ENCODE assay signal across 8 cellular contexts in genomic region chr19:11434703-11435056, GRCh38. TPM values are rescaled to one million over a fixed set of nuclear protein-coding genes. Genes with fewer than 3 reads are reported as not detected.
DNase-seq lines count a peak whose midpoint lies in the region; ATAC-seq and TF ChIP-seq lines count a peak whose summit lies in the region.

No MANE protein-coding gene starts in this region.

- no peaks in the 10 kb centered on the region for H3K36me3 ChIP-seq in mucosa of stomach (ENCODE audit: control insufficient read depth, insufficient read depth, low read length)

- H3K9me3 Mint-ChIP-seq in brain: no peaks in the 10 kb centered on the region

- in situ Hi-C loops in G401 (cut with HindIII; ENCODE audit: low sequenced_read_pairs): no loop called here

- ATAC-seq in GM19351 (IDR thresholded peaks at IDR 0.05; ENCODE audit: unreplicated experiment) (peak; percentile 3), HG03175 (IDR thresholded peaks at IDR 0.05; ENCODE audit: unreplicated experiment) (peak; percentile 14)

- H3K9ac ChIP-seq in mucosa of stomach (ENCODE audit: low read length): peak overlapping the region; percentile 38

- no peak for TF ChIP-seq CTCF in brain (conservative IDR thresholded peaks at IDR 0.05)

- no peak for DNase-seq in G401 (ENCODE audit: low spot score)
- DNase-seq in NCI-H1694 (lab: John Stamatoyannopoulos, UW): no peak
- DNase-seq in NCI-H1417 (lab: John Stamatoyannopoulos, UW): no peak
- no peak for DNase-seq in SHP77 treated with DMSO at 0.1 percent for 48 hours (lab: John Stamatoyannopoulos, UW)

- peak overlapping the region; percentile 72 for H3K4me3 ChIP-seq in mucosa of stomach (ENCODE audit: low read length)

- peaks cover 10% of the 10 kb centered on the region for H3K27me3 Mint-ChIP-seq in brain

- H3K36me3 Mint-ChIP-seq in brain: peaks cover 34% of the 10 kb centered on the region

- no peaks in the 10 kb centered on the region for H3K27me3 ChIP-seq in mucosa of stomach (ENCODE audit: control insufficient read depth, insufficient read depth, low read length)

- peaks cover 13% of the 10 kb centered on the region for H3K4me1 ChIP-seq in mucosa of stomach (ENCODE audit: control insufficient read depth, insufficient read depth, low read length)

- H3K9me3 ChIP-seq in mucosa of stomach (ENCODE audit: control insufficient read depth, low read length): no peaks in the 10 kb centered on the region

- peaks cover 33% of the 10 kb centered on the region for H3K4me1 Mint-ChIP-seq in brain

- H3K27ac Mint-ChIP-seq in brain: peak overlapping the region; percentile 95 to 100 (median 98)

- peak overlapping the region; percentile 97 to 100 (median 99) for H3K4me3 Mint-ChIP-seq in brain

RNA-seq across cellular contexts. Expression of gene ODAD3, which starts 0.2 kb away (rescaled TPM):
- polyA plus RNA-seq in brain (ENCODE audit: insufficient read depth, low read depth, low replicate concordance): 7.7 TPM
- 1.7 and 6.1 TPM in 2 replicates for total RNA-seq in G401 (2014; rRNA removed; shearing (Covaris generic))

RNA-seq across cellular contexts. Expression of gene PRKCSH, which starts 0.8 kb away (rescaled TPM):
- polyA plus RNA-seq in brain (ENCODE audit: insufficient read depth, low read depth, low replicate concordance): 525 TPM
- total RNA-seq in G401 (2014; rRNA removed; shearing (Covaris generic)): 116 and 141 TPM in 2 replicates

RNA-seq across cellular contexts. Expression of gene RGL3, which starts 15.6 kb away (rescaled TPM):
- polyA plus RNA-seq in brain (ENCODE audit: insufficient read depth, low read depth, low replicate concordance): 17.6 TPM
- not detected in 2 replicates for total RNA-seq in G401 (2014; rRNA removed; shearing (Covaris generic))

RNA-seq across cellular contexts. Expression of gene ELAVL3, which starts 46.2 kb away (rescaled TPM):
- 165 TPM for polyA plus RNA-seq in brain (ENCODE audit: insufficient read depth, low read depth, low replicate concordance)
- total RNA-seq in G401 (2014; rRNA removed; shearing (Covaris generic)): 0.43 and 2.4 TPM in 2 replicates

RNA-seq across cellular contexts. Expression of gene EPOR, which starts 50.6 kb away (rescaled TPM):
- 10.6 TPM for polyA plus RNA-seq in brain (ENCODE audit: insufficient read depth, low read depth, low replicate concordance)
- 20.3 and 20.9 TPM in 2 replicates for total RNA-seq in G401 (2014; rRNA removed; shearing (Covaris generic))
